In genomic region chr2:229943171-229943570, GRCh38 we compare ENCODE assay signal across 15 cellular contexts. TPM values are rescaled to one million over a fixed set of nuclear protein-coding genes. Genes with fewer than 3 reads are reported as not detected.
DNase-seq lines count a peak whose midpoint lies in the region; ATAC-seq, FAIRE-seq and TF ChIP-seq lines count a peak whose summit lies in the region.
"Had no signal": no experiment of that assay in that cellular context is flagged by ENCODE, and none has a peak within 500 bp of the region (broad histone marks: within the 10 kb centered on the region; RNA-seq: fewer than 3 reads in every experiment).

No MANE protein-coding gene starts in this region.

- in situ Hi-C loops in GM12878 (cut with MboI), result no loop called here

- peak overlapping the region; percentile 62 for H3K27ac Mint-ChIP-seq in progenitor cell of endocrine pancreas
- H3K27ac Mint-ChIP-seq in activated T-cell treated with anti-CD3 and anti-CD28 coated beads, Interleukin-2, amount 50 U/mL, for 24 hours, result no peak overlapping the region

- H3K27me3 ChIP-seq in GM12878 (replicated peaks in 1 of 2; ENCODE audit: control insufficient read depth in 2 of 2, insufficient read depth in 2 of 2, low read length in 1 of 2), result no peaks in the 10 kb centered on the region
- H3K27me3 ChIP-seq in esophagus squamous epithelium, result no peaks in the 10 kb centered on the region

- no peaks in the 10 kb centered on the region for H3K79me2 ChIP-seq in GM12878 (ENCODE audit: control insufficient read depth, insufficient read depth, low read length)

- TF ChIP-seq EP300 in GM12878 (IDR thresholded peaks at IDR 0.05; ENCODE audit: borderline replicate concordance in 1 of 2, control insufficient read depth in 1 of 2, low read depth in 2 of 2, low read length in 2 of 2), result no peak

- H3K4me2 ChIP-seq in GM12878 (ENCODE audit: control insufficient read depth, insufficient read depth), result no peak overlapping the region
- H3K4me2 ChIP-seq: A549 had no signal

- BruUV-seq in GM12878 (replicated peaks; lab: Mats Ljungman, UMichigan), result no TSS peak

- H3K4me1 Mint-ChIP-seq in progenitor cell of endocrine pancreas (ENCODE audit: low read depth), result peaks cover 2% of the 10 kb centered on the region
- peaks cover 8% of the 10 kb centered on the region for H3K4me1 Mint-ChIP-seq in activated T-cell treated with anti-CD3 and anti-CD28 coated beads, Interleukin-2, amount 50 U/mL, for 24 hours (ENCODE audit: low read depth)

- H3K4me3 Mint-ChIP-seq in progenitor cell of endocrine pancreas (ENCODE audit: low read depth), result no peak overlapping the region
- no peak overlapping the region for H3K4me3 Mint-ChIP-seq in activated T-cell treated with anti-CD3 and anti-CD28 coated beads, Interleukin-2, amount 50 U/mL, for 24 hours
- H3K4me3 Mint-ChIP-seq: CD4-positive, alpha-beta memory T cell had no signal

- no peak for ATAC-seq in GM12878
- ATAC-seq: A549 had no signal

- no peaks in the 10 kb centered on the region for H3K9me3 ChIP-seq in GM12878 (replicated peaks; ENCODE audit: control insufficient read depth, insufficient read depth, low read length)
- H3K9me3 ChIP-seq in esophagus squamous epithelium, result no peaks in the 10 kb centered on the region
- H3K9me3 ChIP-seq: A549, HAP-1 had no signal

- H3K36me3 ChIP-seq in GM12878 (ENCODE audit: control insufficient read depth in 2 of 2, insufficient read depth in 2 of 2, low read length in 1 of 2) (no peaks in the 10 kb centered on the region), esophagus squamous epithelium (no peaks in the 10 kb centered on the region)
- H3K36me3 ChIP-seq: HAP-1 had no signal

- TF ChIP-seq RAD21 in GM12878 (IDR thresholded peaks at IDR 0.05; ENCODE audit: insufficient read depth, low read depth, low read length), result no peak

- no peak for TF ChIP-seq CTCF in GM12878 (IDR thresholded peaks at IDR 0.05 in 2 of 3, conservative IDR thresholded peaks at IDR 0.05 in 1 of 3; ENCODE audit: control insufficient read depth in 2 of 3, extremely low read depth in 1 of 3, insufficient read depth in 1 of 3, low read depth in 3 of 3, low read length in 3 of 3)
- TF ChIP-seq CTCF in progenitor cell of endocrine pancreas (IDR thresholded peaks at IDR 0.05; ENCODE audit: unreplicated experiment), result no peak
- TF ChIP-seq CTCF in esophagus squamous epithelium (IDR thresholded peaks at IDR 0.05), result no peak

- TF ChIP-seq POLR2A in GM12878 (IDR thresholded peaks at IDR 0.05; ENCODE audit: low read depth, low read length) (no peak), esophagus squamous epithelium (IDR thresholded peaks at IDR 0.05) (no peak)

- intact Hi-C loops in GM12878 (cut with micrococcal nuclease; ENCODE audit: unreplicated experiment), result no loop called here
- intact Hi-C loops in esophagus squamous epithelium (cut with DNase I), result no loop called here

- FAIRE-seq in GM12878 (lab: Jason Lieb, UNC), result no peak
- FAIRE-seq: A549 had no signal

- no peaks in the 10 kb centered on the region for H3K36me3 Mint-ChIP-seq in progenitor cell of endocrine pancreas (ENCODE audit: insufficient read depth)
- no peaks in the 10 kb centered on the region for H3K36me3 Mint-ChIP-seq in activated T-cell treated with anti-CD3 and anti-CD28 coated beads, Interleukin-2, amount 50 U/mL, for 24 hours (ENCODE audit: low read depth)
- H3K36me3 Mint-ChIP-seq: CD4-positive, alpha-beta memory T cell had no signal

- CTCF ChIA-PET in GM12878 (lab: Yijun Ruan, JAX), result interaction anchor here (1.1 kb wide), 1 partner anchor 164 kb away, joined by 6 read pairs; no protein-coding TSS in a partner anchor

- DNase-seq in DMS53 (lab: John Stamatoyannopoulos, UW), result peak; percentile 30
- DNase-seq in DMS53 treated with DMSO at 0.1 percent for 48 hours (lab: John Stamatoyannopoulos, UW; ENCODE audit: unreplicated experiment), result no peak
- DNase-seq in DMS79 treated with DMSO at 0.1 percent for 48 hours (lab: John Stamatoyannopoulos, UW), result peak; percentile 21
- no peak for DNase-seq in GM12878 (ENCODE audit: low read depth, low spot score)
- no peak for DNase-seq in progenitor cell of endocrine pancreas (ENCODE audit: low spot score, unreplicated experiment)
- DNase-seq in activated T-cell treated with anti-CD3 and anti-CD28 coated beads, Interleukin-2, amount 50 U/mL, for 24 hours, result no peak
- no peak for DNase-seq in activated naive CD4-positive, alpha-beta T cell treated with anti-CD3 and anti-CD28 coated beads, Interleukin-2, amount 50 U/mL, for 16 hours
- DNase-seq in esophagus squamous epithelium (lab: John Stamatoyannopoulos, UW), result no peak
- DNase-seq: AML-193; CD4-positive, alpha-beta memory T cell; DMS153 had no signal

- no peak overlapping the region for H3K9ac ChIP-seq in GM12878 (ENCODE audit: control insufficient read depth, insufficient read depth, low read length)

- H3K27me3 Mint-ChIP-seq in progenitor cell of endocrine pancreas, result no peaks in the 10 kb centered on the region
- H3K27me3 Mint-ChIP-seq in activated T-cell treated with anti-CD3 and anti-CD28 coated beads, Interleukin-2, amount 50 U/mL, for 24 hours, result no peaks in the 10 kb centered on the region
- H3K27me3 Mint-ChIP-seq: CD4-positive, alpha-beta memory T cell had no signal

- no peaks in the 10 kb centered on the region for H3K9me3 Mint-ChIP-seq in progenitor cell of endocrine pancreas (ENCODE audit: low read depth)
- H3K9me3 Mint-ChIP-seq in activated T-cell treated with anti-CD3 and anti-CD28 coated beads, Interleukin-2, amount 50 U/mL, for 24 hours, result no peaks in the 10 kb centered on the region
- H3K9me3 Mint-ChIP-seq: CD4-positive, alpha-beta memory T cell had no signal

- H3K4me3 ChIP-seq in GM12878 (no peak overlapping the region), esophagus squamous epithelium (no peak overlapping the region)
- H3K4me3 ChIP-seq: A549, HAP-1 had no signal

- peaks cover 3% of the 10 kb centered on the region; the same call in 1 of the 2 replicates for H3K4me1 ChIP-seq in GM12878 (ENCODE audit: control insufficient read depth, insufficient read depth, low read length)
- no peaks in the 10 kb centered on the region for H3K4me1 ChIP-seq in esophagus squamous epithelium
- H3K4me1 ChIP-seq: A549, HAP-1 had no signal

- H2AFZ ChIP-seq in GM12878 (ENCODE audit: control insufficient read depth, low read depth, low read length), result no peak overlapping the region

- RAD21 ChIA-PET in GM12878 (lab: Charles Lee; ENCODE audit: unreplicated experiment), result no interaction called here

- POLR2A ChIA-PET in GM12878 (lab: Charles Lee), result no interaction called here

- WGBS in GM12878 (ENCODE audit: insufficient coverage, insufficient replicate concordance, low lambda C conversion rate, missing lambda C conversion rate), result 93% methylated on average over 2 of the region's 2 CpGs
- WGBS in esophagus squamous epithelium, 2 donors, result 100% methylated on average over 2 of the region's 2 CpGs

- SMC1A ChIA-PET in GM12878 (lab: Charles Lee; ENCODE audit: uncharacterized antibody, unreplicated experiment), result interaction anchor here (1.1 kb wide), 1 partner anchor 856 kb away, joined by 3 read pairs; no protein-coding TSS in a partner anchor

- H4K20me1 ChIP-seq in GM12878 (ENCODE audit: control insufficient read depth, insufficient read depth), result no peaks in the 10 kb centered on the region

- H3K27ac ChIP-seq in GM12878 (ENCODE audit: control insufficient read depth, insufficient read depth), result no peak overlapping the region
- no peak overlapping the region for H3K27ac ChIP-seq in esophagus squamous epithelium
- H3K27ac ChIP-seq: 22Rv1, A549, C4-2B had no signal

RNA-seq across cellular contexts. Expression of gene FBXO36, which starts 20.9 kb away (rescaled TPM):
- total RNA-seq in GM12878 (2013; cell fraction: nucleolus; rRNA removed), result 1.4 and 2.3 TPM in 2 replicates
- total RNA-seq in GM12878 (2014; rRNA removed), result 1.4 and 2.1 TPM in 2 replicates
- 1.7 and 1.9 TPM in 2 replicates for total RNA-seq in GM12878 (2014; rRNA removed; fragmentation: Illumina TruSeq; extraction: Trizol)
- total RNA-seq in GM12878 (2021), result 0.82 and 1.0 TPM in 2 replicates
- 0.46 TPM for polyA plus RNA-seq in GM12878 (2011; ENCODE audit: low read depth)
- polyA plus RNA-seq in GM12878 (2011; rRNA removed), result 0.79 and 0.94 TPM in 2 replicates
- 0.43 and 0.50 TPM in 2 replicates for polyA plus RNA-seq in GM12878 (2011; cell fraction: cytosol; rRNA removed)
- 0.32 and 0.37 TPM in 2 replicates for polyA plus RNA-seq in GM12878 (2011; cell fraction: nucleus; rRNA removed)
- 0.32 and 0.52 TPM in 2 replicates for polyA plus RNA-seq in GM12878 (2012)
- polyA plus RNA-seq in GM12878 (2014; fragmentation: Illumina TruSeq; extraction: Trizol), result 1.1 and 1.7 TPM in 2 replicates
- polyA plus RNA-seq in GM12878 (2014; fragmentation: Nextera tagmentation; extraction: Ambion mirVana), result 1 to 10 TPM; 1.7 to 2.7 TPM
- 0.95 and 1.1 TPM in 2 replicates for polyA plus RNA-seq in GM12878 (2014; rRNA removed)
- polyA plus RNA-seq in GM12878 (2016; fragmentation: Nextera tagmentation; extraction: Ambion mirVana), result 1 to 10 TPM; 1.3 to 1.4 TPM
- 0.62 and 0.73 TPM in 2 replicates for polyA minus RNA-seq in GM12878 (2011; rRNA and poly(A)+ RNA removed)
- polyA minus RNA-seq in GM12878 (2011; cell fraction: cytosol; rRNA and poly(A)+ RNA removed), result 0.40 TPM in 1 of 2 replicates, not detected in the other
- 0.12 TPM in 1 of 2 replicates, not detected in the other for polyA minus RNA-seq in GM12878 (2011; cell fraction: nucleus; rRNA and poly(A)+ RNA removed)
- total RNA-seq in progenitor cell of endocrine pancreas, result 3.9 and 4.0 TPM in 2 replicates
- total RNA-seq in esophagus squamous epithelium, result 1 to 10 TPM in 3 of 4 donors, under 1 TPM in 1; 0.79 to 2.7 (median 1.3) TPM

RNA-seq across cellular contexts. Expression of gene TRIP12, which starts 21.4 kb away (rescaled TPM):
- total RNA-seq in GM12878 (2013; cell fraction: nucleolus; rRNA removed), result 384 and 392 TPM in 2 replicates
- total RNA-seq in GM12878 (2014; rRNA removed) (108 and 122 TPM in 2 replicates), GM12878 (2014; rRNA removed; fragmentation: Illumina TruSeq; extraction: Trizol) (197 and 200 TPM in 2 replicates), GM12878 (2021) (196 and 207 TPM in 2 replicates), progenitor cell of endocrine pancreas (228 TPM in 2 replicates), esophagus squamous epithelium (100 to 1,000 TPM in 2 of 4 donors, 10 to 100 TPM in 2; 84.8 to 174 (median 125) TPM)
- 51.0 TPM for polyA plus RNA-seq in GM12878 (2011; ENCODE audit: low read depth)
- polyA plus RNA-seq in GM12878 (2011; rRNA removed) (122 and 164 TPM in 2 replicates), GM12878 (2014; fragmentation: Illumina TruSeq; extraction: Trizol) (144 and 154 TPM in 2 replicates), GM12878 (2014; fragmentation: Nextera tagmentation; extraction: Ambion mirVana) (10 to 100 TPM; 23.1 to 23.9 TPM), GM12878 (2014; rRNA removed) (75.0 and 76.8 TPM in 2 replicates), GM12878 (2016; fragmentation: Nextera tagmentation; extraction: Ambion mirVana) (10 to 100 TPM; 85.5 to 86.0 TPM)
- polyA plus RNA-seq in GM12878 (2011; cell fraction: cytosol; rRNA removed), result 52.6 and 69.0 TPM in 2 replicates
- 130 and 178 TPM in 2 replicates for polyA plus RNA-seq in GM12878 (2011; cell fraction: nucleus; rRNA removed)
- 62.5 and 70.7 TPM in 2 replicates for polyA plus RNA-seq in GM12878 (2012)
- polyA minus RNA-seq in GM12878 (2011; rRNA and poly(A)+ RNA removed), result 368 and 403 TPM in 2 replicates
- 125 and 133 TPM in 2 replicates for polyA minus RNA-seq in GM12878 (2011; cell fraction: cytosol; rRNA and poly(A)+ RNA removed)
- 186 and 316 TPM in 2 replicates for polyA minus RNA-seq in GM12878 (2011; cell fraction: nucleus; rRNA and poly(A)+ RNA removed)

Comparison
In these comparisons a context has a peak if more than half of its experiments do, and no peak if none do; other contexts are left out.
1. DNase-seq: peak in DMS53 (single experiment) and DMS79 treated with DMSO at 0.1 percent for 48 hours (single experiment); none in DMS53 treated with DMSO at 0.1 percent for 48 hours (single experiment), GM12878 (single experiment), progenitor cell of endocrine pancreas (single experiment), activated T-cell treated with anti-CD3 and anti-CD28 coated beads, Interleukin-2, amount 50 U/mL, for 24 hours (single experiment), activated naive CD4-positive, alpha-beta T cell treated with anti-CD3 and anti-CD28 coated beads, Interleukin-2, amount 50 U/mL, for 16 hours (single experiment) and esophagus squamous epithelium (single experiment).